Comparison of ENCODE assay signal across 4 cellular contexts in the genomic region with DNA sequence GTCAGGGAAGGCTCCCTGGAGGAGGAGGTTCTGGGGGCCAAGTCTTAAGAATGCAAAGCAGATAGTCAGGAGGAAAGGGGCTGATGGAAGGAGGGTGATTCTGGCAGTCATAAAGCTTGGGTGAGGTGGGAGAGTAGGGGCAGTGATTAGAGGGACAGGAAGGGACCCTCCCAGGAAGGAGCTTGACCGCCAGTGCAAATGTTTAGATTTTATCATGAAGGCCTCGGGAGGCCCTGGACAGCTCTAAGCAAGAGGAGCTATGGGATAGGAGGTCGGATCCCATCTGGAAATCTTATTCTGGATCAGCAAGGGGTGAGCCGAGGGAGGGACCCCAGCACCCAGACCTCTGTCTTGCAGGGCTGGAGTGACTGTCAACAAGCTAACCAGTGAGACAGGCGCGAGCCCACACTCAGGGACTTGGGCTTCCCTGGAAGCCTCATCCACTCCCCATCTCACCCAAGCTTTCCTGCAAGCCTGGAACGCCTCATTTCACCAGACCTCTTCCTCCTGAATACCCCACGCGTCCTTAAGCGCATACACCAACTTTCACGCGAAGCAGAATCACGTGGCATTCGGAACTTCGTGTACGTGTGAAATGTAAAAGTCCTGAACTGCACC.
TF ChIP-seq lines count a peak whose summit lies in the region.

No MANE protein-coding gene starts in this region.

TF ChIP-seq in SK-N-SH, 30 proteins besides CTCF, POLR2A, EP300 and RAD21:
- TF ChIP-seq MXI1 (IDR thresholded peaks at IDR 0.05; ENCODE audit: low read depth, low read length): 0 out of 2 replicates have a peak, but pooled peaks have one; percentile 3
- TF ChIP-seq MEF2A (IDR thresholded peaks at IDR 0.05; ENCODE audit: borderline replicate concordance, low read depth): no peak
- no peak for TF ChIP-seq RCOR1 (IDR thresholded peaks at IDR 0.05; ENCODE audit: low read length)
- no peak for TF ChIP-seq FOXJ3 (CRISPR knock-in tag; IDR thresholded peaks at IDR 0.05)
- TF ChIP-seq GATA2 (CRISPR knock-in tag; IDR thresholded peaks at IDR 0.05): peak; percentile 56
- no peak for TF ChIP-seq USF2 (IDR thresholded peaks at IDR 0.05; ENCODE audit: borderline replicate concordance, low read depth, low read length)
- TF ChIP-seq JUND (IDR thresholded peaks at IDR 0.05): no peak
- TF ChIP-seq RXRA (IDR thresholded peaks at IDR 0.05; ENCODE audit: borderline replicate concordance, low read depth): no peak

TF ChIP-seq in SK-N-SH treated with all-trans-retinoic acid at 6 μM for 48 hours, 23 proteins besides CTCF, POLR2A, EP300 and RAD21 (continues in another document):
- TF ChIP-seq BACH2 (CRISPR knock-in tag; IDR thresholded peaks at IDR 0.05; ENCODE audit: borderline replicate concordance): no peak
- TF ChIP-seq CREB5 (CRISPR knock-in tag; IDR thresholded peaks at IDR 0.05; ENCODE audit: low read depth): no peak
- TF ChIP-seq ZFP3 (CRISPR knock-in tag; IDR thresholded peaks at IDR 0.05): no peak
- TF ChIP-seq ZFP30 (CRISPR knock-in tag; IDR thresholded peaks at IDR 0.05): no peak
- TF ChIP-seq, protein P1, sequence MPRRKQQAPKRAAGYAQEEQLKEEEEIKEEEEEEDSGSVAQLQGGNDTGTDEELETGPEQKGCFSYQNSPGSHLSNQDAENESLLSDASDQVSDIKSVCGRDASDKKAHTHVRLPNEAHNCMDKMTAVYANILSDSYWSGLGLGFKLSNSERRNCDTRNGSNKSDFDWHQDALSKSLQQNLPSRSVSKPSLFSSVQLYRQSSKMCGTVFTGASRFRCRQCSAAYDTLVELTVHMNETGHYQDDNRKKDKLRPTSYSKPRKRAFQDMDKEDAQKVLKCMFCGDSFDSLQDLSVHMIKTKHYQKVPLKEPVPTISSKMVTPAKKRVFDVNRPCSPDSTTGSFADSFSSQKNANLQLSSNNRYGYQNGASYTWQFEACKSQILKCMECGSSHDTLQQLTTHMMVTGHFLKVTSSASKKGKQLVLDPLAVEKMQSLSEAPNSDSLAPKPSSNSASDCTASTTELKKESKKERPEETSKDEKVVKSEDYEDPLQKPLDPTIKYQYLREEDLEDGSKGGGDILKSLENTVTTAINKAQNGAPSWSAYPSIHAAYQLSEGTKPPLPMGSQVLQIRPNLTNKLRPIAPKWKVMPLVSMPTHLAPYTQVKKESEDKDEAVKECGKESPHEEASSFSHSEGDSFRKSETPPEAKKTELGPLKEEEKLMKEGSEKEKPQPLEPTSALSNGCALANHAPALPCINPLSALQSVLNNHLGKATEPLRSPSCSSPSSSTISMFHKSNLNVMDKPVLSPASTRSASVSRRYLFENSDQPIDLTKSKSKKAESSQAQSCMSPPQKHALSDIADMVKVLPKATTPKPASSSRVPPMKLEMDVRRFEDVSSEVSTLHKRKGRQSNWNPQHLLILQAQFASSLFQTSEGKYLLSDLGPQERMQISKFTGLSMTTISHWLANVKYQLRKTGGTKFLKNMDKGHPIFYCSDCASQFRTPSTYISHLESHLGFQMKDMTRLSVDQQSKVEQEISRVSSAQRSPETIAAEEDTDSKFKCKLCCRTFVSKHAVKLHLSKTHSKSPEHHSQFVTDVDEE (CRISPR knock-in tag; IDR thresholded peaks at IDR 0.05): no peak
- no peak for TF ChIP-seq CSDC2 (CRISPR knock-in tag; IDR thresholded peaks at IDR 0.05)
- no peak for TF ChIP-seq SNAI2 (CRISPR knock-in tag; IDR thresholded peaks at IDR 0.05)
- TF ChIP-seq ISL1 (CRISPR knock-in tag; IDR thresholded peaks at IDR 0.05): no peak
- no peak for TF ChIP-seq OSR1 (CRISPR knock-in tag; IDR thresholded peaks at IDR 0.05)
- TF ChIP-seq ARNTL (CRISPR knock-in tag; IDR thresholded peaks at IDR 0.05; ENCODE audit: borderline replicate concordance, low read depth): no peak
- TF ChIP-seq ZNF70 (CRISPR knock-in tag; IDR thresholded peaks at IDR 0.05): no peak
- no peak for TF ChIP-seq GLIS3 (CRISPR knock-in tag; IDR thresholded peaks at IDR 0.05)
- TF ChIP-seq PPARA (CRISPR knock-in tag; IDR thresholded peaks at IDR 0.05; ENCODE audit: borderline replicate concordance): no peak
- TF ChIP-seq TCF4 (CRISPR knock-in tag; IDR thresholded peaks at IDR 0.05; ENCODE audit: borderline replicate concordance): no peak
- no peak for TF ChIP-seq ESRRG (CRISPR knock-in tag; IDR thresholded peaks at IDR 0.05)

TF ChIP-seq in GM23338, 12 proteins besides CTCF, POLR2A, EP300 and RAD21:
- no peak for TF ChIP-seq REST (IDR thresholded peaks at IDR 0.05; ENCODE audit: unreplicated experiment)

TF ChIP-seq in H1, 55 proteins besides CTCF, POLR2A, EP300 and RAD21:
- TF ChIP-seq SIX5 (IDR thresholded peaks at IDR 0.05; ENCODE audit: low read depth, low read length) (no peak), USF2 (IDR thresholded peaks at IDR 0.05; ENCODE audit: low read length) (no peak), POU5F1 (IDR thresholded peaks at IDR 0.05; ENCODE audit: low read depth, low read length) (no peak), MAX (IDR thresholded peaks at IDR 0.05) (no peak), KDM5A (IDR thresholded peaks at IDR 0.05; ENCODE audit: low read length) (no peak)
